8 cellular contexts compared by ENCODE assay signal in genomic region chr14:106564058-106564643, GRCh38.
DNase-seq lines count a peak whose midpoint lies in the region; ATAC-seq, FAIRE-seq and TF ChIP-seq lines count a peak whose summit lies in the region.

No MANE protein-coding gene starts in this region.

- no peaks in the 10 kb centered on the region for H3K36me3 ChIP-seq in Karpas-422 (ENCODE audit: insufficient read depth, low read length)
- peaks cover 0 to 2% (median 0%) of the 10 kb centered on the region in 4 experiments; a peak in 1 of 8 replicates for H3K36me3 ChIP-seq in H1 (ENCODE audit: control insufficient read depth in 2 of 4, insufficient read depth in 4 of 4, low read length in 3 of 4)
- no peaks in the 10 kb centered on the region for H3K36me3 ChIP-seq in uterus

- H4K91ac ChIP-seq in H1 (replicated peaks; ENCODE audit: insufficient read length, low read length), result no peak overlapping the region

- no peak overlapping the region for H3K14ac ChIP-seq in H1 (ENCODE audit: insufficient read length)

- H3K23me2 ChIP-seq in H1 (ENCODE audit: low read depth, low read length), result no peaks in the 10 kb centered on the region

- H3K56ac ChIP-seq in H1 (replicated peaks; ENCODE audit: insufficient read length, low read depth, low read length), result no peak overlapping the region

- H2AFZ ChIP-seq in Karpas-422 (ENCODE audit: low read length) (no peak overlapping the region), H1 (ENCODE audit: low read length) (no peak overlapping the region)

- no peak overlapping the region for H2AK5ac ChIP-seq in H1 (ENCODE audit: low read depth, low read length)

- no peaks in the 10 kb centered on the region for H3K79me1 ChIP-seq in H1 (ENCODE audit: low read depth, low read length)

- peak; percentile 21 for TF ChIP-seq CTCF in D721Med (IDR thresholded peaks at IDR 0.05; ENCODE audit: insufficient read depth, missing control alignments)
- TF ChIP-seq CTCF in VCaP (conservative IDR thresholded peaks at IDR 0.05), result peak; percentile 83
- TF ChIP-seq CTCF in H1 (IDR thresholded peaks at IDR 0.05; ENCODE audit: control extremely low read depth in 1 of 3, insufficient read depth in 1 of 3, low read depth in 1 of 3, low read length in 3 of 3), result peak; percentile 44 to 58 (median 45)
- no peak for TF ChIP-seq CTCF in uterus (IDR thresholded peaks at IDR 0.05)

- H3K79me2 ChIP-seq in Karpas-422 (ENCODE audit: low read length), result no peaks in the 10 kb centered on the region
- H3K79me2 ChIP-seq in H1 (ENCODE audit: control insufficient read depth in 1 of 2, insufficient read depth in 2 of 2, low read length in 2 of 2), result no peaks in the 10 kb centered on the region

- H3K4me1 ChIP-seq in Karpas-422 (ENCODE audit: low read length), result no peaks in the 10 kb centered on the region
- H3K4me1 ChIP-seq in H1 (replicated peaks in 1 of 4; ENCODE audit: control insufficient read depth in 3 of 4, insufficient read depth in 4 of 4, low read length in 3 of 4), result no peaks in the 10 kb centered on the region
- H3K4me1 ChIP-seq in uterus, result no peaks in the 10 kb centered on the region

- H3K9me3 ChIP-seq in Karpas-422 (ENCODE audit: low read length) (no peaks in the 10 kb centered on the region), H1 (ENCODE audit: insufficient read depth in 2 of 2, low read depth in 1 of 2, low read length in 1 of 2) (peaks cover 54 to 81% of the 10 kb centered on the region in 2 experiments), uterus (no peaks in the 10 kb centered on the region)

- H4K8ac ChIP-seq in H1 (ENCODE audit: extremely low read depth, insufficient read depth, low read length), result no peak overlapping the region

- H2BK15ac ChIP-seq in H1 (ENCODE audit: low read length), result no peak overlapping the region

- WGBS in H1 (ENCODE audit: extremely low coverage in 1 of 2, insufficient coverage in 1 of 2, insufficient read length in 1 of 2, insufficient replicate concordance in 2 of 2, low coverage in 1 of 2, low lambda C conversion rate in 2 of 2, missing lambda C conversion rate in 1 of 2), 2 experiments, result 86% methylated on average over 14 of the region's 14 CpGs; no CpG with 5 or more reads in 1 of the 2 experiments

- DNase-seq in D721Med (ENCODE audit: insufficient read length, low spot score) (no peak), Karpas-422 (peak; percentile 86), H1 (ENCODE audit: low read depth in 1 of 2, low spot score in 2 of 2) (peak in 1 of 2 experiments; percentile 49), uterus (no peak)
- peak; percentile 43 for DNase-seq in stimulated activated CD8-positive, alpha-beta memory T cell treated with anti-CD3 and anti-CD28 coated beads, Interleukin-7, amount 100 ng/mL, for 24 hours (ENCODE audit: low read depth)

- H3K9ac ChIP-seq in Karpas-422 (ENCODE audit: low read length) (no peak overlapping the region), H1 (replicated peaks in 1 of 4; ENCODE audit: extremely low read depth in 1 of 4, low read depth in 3 of 4, low read length in 3 of 4) (no peak overlapping the region)

- TF ChIP-seq EP300 in H1 (IDR thresholded peaks at IDR 0.05; ENCODE audit: borderline replicate concordance in 1 of 2, low read depth in 2 of 2, low read length in 2 of 2), result no peak

- H3K27ac ChIP-seq in Karpas-422 (ENCODE audit: low read length), result no peak overlapping the region
- no peak overlapping the region for H3K27ac ChIP-seq in VCaP
- H3K27ac ChIP-seq in H1 (ENCODE audit: low read depth, low read length), result no peak overlapping the region
- H3K27ac ChIP-seq in uterus, result no peak overlapping the region

- no peak overlapping the region for H2BK20ac ChIP-seq in H1 (ENCODE audit: low read length)

- H3K18ac ChIP-seq in H1 (ENCODE audit: extremely low read depth, low read length), result no peak overlapping the region

- no peak overlapping the region for H3K23ac ChIP-seq in H1 (ENCODE audit: insufficient read length)

- no peak for ATAC-seq in HG03378 (IDR thresholded peaks at IDR 0.05; ENCODE audit: unreplicated experiment)
- ATAC-seq in HG02840 (IDR thresholded peaks at IDR 0.05; ENCODE audit: low FRiP score, unreplicated experiment), result no peak

- no peaks in the 10 kb centered on the region for H3K9me2 ChIP-seq in Karpas-422 (replicated peaks; ENCODE audit: insufficient read depth, low read length)

- H4K5ac ChIP-seq in H1 (ENCODE audit: insufficient read length, low read depth, low read length), result no peak overlapping the region

- TF ChIP-seq RAD21 in H1 (IDR thresholded peaks at IDR 0.05 in 1 of 2, conservative IDR thresholded peaks at IDR 0.05 in 1 of 2; ENCODE audit: low read depth in 2 of 2, low read length in 2 of 2), result peak; percentile 21 to 34; a peak in 2 of 4 replicates

- POLR2A ChIA-PET in H1 (lab: Charles Lee; ENCODE audit: partially characterized antibody), result no interaction called here

- TF ChIP-seq POLR2A in H1 (IDR thresholded peaks at IDR 0.05; ENCODE audit: control extremely low read depth in 1 of 2, low read depth in 2 of 2, low read length in 2 of 2), result no peak
- TF ChIP-seq POLR2A in uterus (IDR thresholded peaks at IDR 0.05), result no peak

- H2BK120ac ChIP-seq in H1 (replicated peaks; ENCODE audit: low read depth, low read length), result no peak overlapping the region

- FAIRE-seq in D721Med (lab: Jason Lieb, UNC), result no peak
- FAIRE-seq in H1 (lab: Jason Lieb, UNC), result no peak

- H2BK5ac ChIP-seq in H1 (ENCODE audit: low read depth, low read length), result no peak overlapping the region

- H3K4ac ChIP-seq in H1 (replicated peaks; ENCODE audit: insufficient read length, low read depth, low read length), result no peak overlapping the region

- no peaks in the 10 kb centered on the region for H4K20me1 ChIP-seq in Karpas-422 (ENCODE audit: insufficient read depth, low read depth, low read length)
- H4K20me1 ChIP-seq in H1 (replicated peaks in 1 of 2; ENCODE audit: control insufficient read depth in 1 of 2, insufficient read depth in 2 of 2, low read length in 2 of 2), result no peaks in the 10 kb centered on the region

- H3K4me2 ChIP-seq in Karpas-422 (ENCODE audit: low read depth, low read length, poor library complexity, severe bottlenecking), result no peak overlapping the region
- H3K4me2 ChIP-seq in H1 (ENCODE audit: insufficient read depth in 1 of 2, low read depth in 2 of 2, low read length in 2 of 2), result no peak overlapping the region

- no peak overlapping the region for H2BK12ac ChIP-seq in H1 (ENCODE audit: low read depth, low read length)

- intact Hi-C loops in uterus (cut with DNase I; ENCODE audit: low total_unique reads), result no loop called here

- no peaks in the 10 kb centered on the region for H3K27me3 ChIP-seq in Karpas-422 (ENCODE audit: low read length)
- H3K27me3 ChIP-seq in H1 (replicated peaks in 1 of 4; ENCODE audit: control insufficient read depth in 3 of 4, extremely low read depth in 1 of 4, insufficient read depth in 3 of 4, low read length in 3 of 4), result no peaks in the 10 kb centered on the region
- no peaks in the 10 kb centered on the region for H3K27me3 ChIP-seq in uterus

- no peak overlapping the region for H3K4me3 ChIP-seq in Karpas-422 (ENCODE audit: low read length)
- H3K4me3 ChIP-seq in H1 (ENCODE audit: extremely low read depth in 1 of 4, insufficient read depth in 2 of 4, low read depth in 3 of 4, low read length in 4 of 4), result no peak overlapping the region
- no peak overlapping the region for H3K4me3 ChIP-seq in uterus

- CTCF ChIA-PET in H1 (lab: Charles Lee; ENCODE audit: partially characterized antibody), result interaction anchor here (0.9 to 1.5 kb wide), 4 partner anchors 25 to 319 kb away, joined by 3 to 5 read pairs (median 3); no protein-coding TSS in a partner anchor

TF ChIP-seq in H1, 55 proteins besides CTCF, POLR2A, EP300 and RAD21:
- TF ChIP-seq SP4 (IDR thresholded peaks at IDR 0.05; ENCODE audit: low read length), result no peak
- TF ChIP-seq JUN (IDR thresholded peaks at IDR 0.05; ENCODE audit: low read depth, low read length), result no peak
- no peak for TF ChIP-seq SAP30 (IDR thresholded peaks at IDR 0.05; ENCODE audit: insufficient read depth, insufficient replicate concordance, low read length)
- no peak for TF ChIP-seq SP2 (IDR thresholded peaks at IDR 0.05; ENCODE audit: low read length)

Comparison
In these comparisons a context has a peak if more than half of its experiments do, and no peak if none do; other contexts are left out.
1. DNase-seq: peak in Karpas-422 (single experiment) and stimulated activated CD8-positive, alpha-beta memory T cell treated with anti-CD3 and anti-CD28 coated beads, Interleukin-7, amount 100 ng/mL, for 24 hours (single experiment); none in D721Med (single experiment) and uterus (0 of 2).
2. CTCF ChIP-seq: peak in D721Med (single experiment), VCaP (single experiment) and H1 (3 of 3); none in uterus (0 of 4).